In the genomic region with DNA sequence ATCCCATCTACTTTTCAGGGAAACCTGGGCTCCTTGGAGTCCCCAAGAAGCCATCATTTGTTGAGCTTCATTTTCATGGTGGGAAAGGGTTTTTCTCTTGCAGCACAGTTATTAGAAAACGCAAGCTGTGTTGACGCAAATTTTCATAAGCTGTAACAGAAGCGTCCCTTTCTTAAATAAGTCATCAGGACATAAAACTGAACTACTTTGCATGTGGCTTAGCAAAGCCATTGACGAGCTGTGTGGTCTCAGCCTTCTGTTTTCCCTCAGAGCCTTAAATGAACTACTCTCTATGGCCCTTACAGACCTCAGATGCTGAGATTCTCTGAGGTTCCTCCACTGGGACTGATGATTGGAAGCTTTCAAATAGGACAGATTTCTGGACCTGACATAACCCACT, we compare ENCODE assay signal across 1 cellular context.
TF ChIP-seq lines count a peak whose summit lies in the region.

No MANE protein-coding gene starts in this region.

TF ChIP-seq in SK-N-SH treated with all-trans-retinoic acid at 6 μM for 48 hours, 23 proteins besides CTCF, POLR2A, EP300 and RAD21 (continued from another document):
- no peak for TF ChIP-seq ESRRG (CRISPR knock-in tag; IDR thresholded peaks at IDR 0.05)
- TF ChIP-seq OSR1 (CRISPR knock-in tag; IDR thresholded peaks at IDR 0.05) = no peak
- no peak for TF ChIP-seq ZFP3 (CRISPR knock-in tag; IDR thresholded peaks at IDR 0.05)
